Comparison of ENCODE assay signal across 1 cellular context in the genomic region with DNA sequence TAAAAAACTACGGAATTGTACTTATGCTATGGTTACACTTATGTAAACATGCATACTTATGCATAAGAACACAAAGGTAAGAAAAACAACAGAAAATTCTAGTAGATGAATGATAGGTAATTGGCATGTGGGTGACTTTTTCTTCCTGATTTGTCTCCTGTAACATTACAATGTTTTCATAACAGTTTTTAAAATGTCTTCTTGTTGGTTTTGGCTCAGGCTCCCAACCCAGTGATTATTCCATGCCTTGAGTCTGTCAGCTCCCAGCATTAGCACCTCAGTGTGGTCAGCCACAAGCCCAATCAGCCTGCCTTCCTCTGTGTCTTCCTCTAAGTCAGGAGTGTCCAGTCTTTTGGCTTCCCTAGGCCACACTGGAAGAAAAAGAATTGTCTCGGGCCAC.
A peak's percentile ranks its signal among the peaks of the same experiment; 100 is the strongest.
TF ChIP-seq lines count a peak whose summit lies in the region.

No MANE protein-coding gene starts in this region.

TF ChIP-seq in HEK293, 187 proteins besides CTCF, POLR2A, EP300 and RAD21 (continued from another document and continues in another):
- TF ChIP-seq YY1 (tag by site-specific recombination; IDR thresholded peaks at IDR 0.05) (no peak), ZNF292 (tag by site-specific recombination; IDR thresholded peaks at IDR 0.05; ENCODE audit: borderline replicate concordance, low read depth) (no peak), ZNF354C (tag by site-specific recombination; IDR thresholded peaks at IDR 0.05; ENCODE audit: borderline replicate concordance, low read depth) (no peak), ZNF416 (tag by site-specific recombination; IDR thresholded peaks at IDR 0.05) (no peak), ZNF629 (tag by site-specific recombination; IDR thresholded peaks at IDR 0.05) (no peak), IKZF3 (tag by site-specific recombination; IDR thresholded peaks at IDR 0.05) (no peak), ZBTB1 (tag by site-specific recombination; IDR thresholded peaks at IDR 0.05) (no peak), GFI1B (tag by site-specific recombination; IDR thresholded peaks at IDR 0.05) (no peak), ZNF558 (tag by site-specific recombination; IDR thresholded peaks at IDR 0.05) (no peak), ZNF776 (tag by site-specific recombination; IDR thresholded peaks at IDR 0.05; ENCODE audit: borderline replicate concordance) (no peak), ZNF350 (tag by site-specific recombination; IDR thresholded peaks at IDR 0.05) (no peak), ZNF621 (tag by site-specific recombination; IDR thresholded peaks at IDR 0.05) (no peak), ZBTB17 (tag by site-specific recombination; IDR thresholded peaks at IDR 0.05) (no peak; the same call in 1 of the 2 replicates), HOXC10 (CRISPR knock-in tag; IDR thresholded peaks at IDR 0.05) (no peak), ZNF544 (tag by site-specific recombination; IDR thresholded peaks at IDR 0.05) (no peak), ZFP37 (tag by site-specific recombination; IDR thresholded peaks at IDR 0.05) (no peak), ZNF521 (tag by site-specific recombination; IDR thresholded peaks at IDR 0.05) (no peak), HOXD13 (CRISPR knock-in tag; IDR thresholded peaks at IDR 0.05; ENCODE audit: borderline replicate concordance) (no peak), ZNF843 (tag by site-specific recombination; IDR thresholded peaks at IDR 0.05) (no peak), ZNF311 (tag by site-specific recombination; IDR thresholded peaks at IDR 0.05; ENCODE audit: borderline replicate concordance) (no peak), OVOL3 (tag by site-specific recombination; IDR thresholded peaks at IDR 0.05) (peak; percentile 94), ZNF394 (tag by site-specific recombination; IDR thresholded peaks at IDR 0.05; ENCODE audit: borderline replicate concordance) (no peak), ZNF514 (tag by site-specific recombination; IDR thresholded peaks at IDR 0.05) (no peak), ZNF585B (tag by site-specific recombination; IDR thresholded peaks at IDR 0.05) (no peak), ZNF768 (tag by site-specific recombination; IDR thresholded peaks at IDR 0.05) (no peak), ZNF548 (tag by site-specific recombination; IDR thresholded peaks at IDR 0.05) (no peak), ZNF266 (tag by site-specific recombination; IDR thresholded peaks at IDR 0.05; ENCODE audit: low read depth) (no peak), ZNF175 (tag by site-specific recombination; IDR thresholded peaks at IDR 0.05) (no peak), KLF16 (tag by site-specific recombination; IDR thresholded peaks at IDR 0.05) (no peak), ZNF600 (tag by site-specific recombination; IDR thresholded peaks at IDR 0.05) (0 out of 2 replicates have a peak, but pooled peaks have one; percentile 32), TRIM28 (IDR thresholded peaks at IDR 0.05; ENCODE audit: borderline replicate concordance, low read length) (no peak), ZNF571 (tag by site-specific recombination; IDR thresholded peaks at IDR 0.05) (no peak)
- TF ChIP-seq, protein P1, sequence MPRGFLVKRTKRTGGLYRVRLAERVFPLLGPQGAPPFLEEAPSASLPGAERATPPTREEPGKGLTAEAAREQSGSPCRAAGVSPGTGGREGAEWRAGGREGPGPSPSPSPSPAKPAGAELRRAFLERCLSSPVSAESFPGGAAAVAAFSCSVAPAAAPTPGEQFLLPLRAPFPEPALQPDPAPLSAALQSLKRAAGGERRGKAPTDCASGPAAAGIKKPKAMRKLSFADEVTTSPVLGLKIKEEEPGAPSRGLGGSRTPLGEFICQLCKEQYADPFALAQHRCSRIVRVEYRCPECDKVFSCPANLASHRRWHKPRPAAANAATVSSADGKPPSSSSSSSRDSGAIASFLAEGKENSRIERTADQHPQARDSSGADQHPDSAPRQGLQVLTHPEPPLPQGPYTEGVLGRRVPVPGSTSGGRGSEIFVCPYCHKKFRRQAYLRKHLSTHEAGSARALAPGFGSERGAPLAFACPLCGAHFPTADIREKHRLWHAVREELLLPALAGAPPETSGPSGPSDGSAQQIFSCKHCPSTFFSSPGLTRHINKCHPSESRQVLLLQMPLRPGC (tag by site-specific recombination; IDR thresholded peaks at IDR 0.05), result no peak
- TF ChIP-seq, protein P2, sequence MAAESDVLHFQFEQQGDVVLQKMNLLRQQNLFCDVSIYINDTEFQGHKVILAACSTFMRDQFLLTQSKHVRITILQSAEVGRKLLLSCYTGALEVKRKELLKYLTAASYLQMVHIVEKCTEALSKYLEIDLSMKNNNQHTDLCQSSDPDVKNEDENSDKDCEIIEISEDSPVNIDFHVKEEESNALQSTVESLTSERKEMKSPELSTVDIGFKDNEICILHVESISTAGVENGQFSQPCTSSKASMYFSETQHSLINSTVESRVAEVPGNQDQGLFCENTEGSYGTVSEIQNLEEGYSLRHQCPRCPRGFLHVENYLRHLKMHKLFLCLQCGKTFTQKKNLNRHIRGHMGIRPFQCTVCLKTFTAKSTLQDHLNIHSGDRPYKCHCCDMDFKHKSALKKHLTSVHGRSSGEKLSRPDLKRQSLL (tag by site-specific recombination; IDR thresholded peaks at IDR 0.05), result no peak
- TF ChIP-seq, protein P3, sequence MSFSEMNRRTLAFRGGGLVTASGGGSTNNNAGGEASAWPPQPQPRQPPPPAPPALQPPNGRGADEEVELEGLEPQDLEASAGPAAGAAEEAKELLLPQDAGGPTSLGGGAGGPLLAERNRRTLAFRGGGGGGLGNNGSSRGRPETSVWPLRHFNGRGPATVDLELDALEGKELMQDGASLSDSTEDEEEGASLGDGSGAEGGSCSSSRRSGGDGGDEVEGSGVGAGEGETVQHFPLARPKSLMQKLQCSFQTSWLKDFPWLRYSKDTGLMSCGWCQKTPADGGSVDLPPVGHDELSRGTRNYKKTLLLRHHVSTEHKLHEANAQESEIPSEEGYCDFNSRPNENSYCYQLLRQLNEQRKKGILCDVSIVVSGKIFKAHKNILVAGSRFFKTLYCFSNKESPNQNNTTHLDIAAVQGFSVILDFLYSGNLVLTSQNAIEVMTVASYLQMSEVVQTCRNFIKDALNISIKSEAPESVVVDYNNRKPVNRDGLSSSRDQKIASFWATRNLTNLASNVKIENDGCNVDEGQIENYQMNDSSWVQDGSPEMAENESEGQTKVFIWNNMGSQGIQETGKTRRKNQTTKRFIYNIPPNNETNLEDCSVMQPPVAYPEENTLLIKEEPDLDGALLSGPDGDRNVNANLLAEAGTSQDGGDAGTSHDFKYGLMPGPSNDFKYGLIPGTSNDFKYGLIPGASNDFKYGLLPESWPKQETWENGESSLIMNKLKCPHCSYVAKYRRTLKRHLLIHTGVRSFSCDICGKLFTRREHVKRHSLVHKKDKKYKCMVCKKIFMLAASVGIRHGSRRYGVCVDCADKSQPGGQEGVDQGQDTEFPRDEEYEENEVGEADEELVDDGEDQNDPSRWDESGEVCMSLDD (tag by site-specific recombination; IDR thresholded peaks at IDR 0.05), result no peak
- TF ChIP-seq, protein P4, sequence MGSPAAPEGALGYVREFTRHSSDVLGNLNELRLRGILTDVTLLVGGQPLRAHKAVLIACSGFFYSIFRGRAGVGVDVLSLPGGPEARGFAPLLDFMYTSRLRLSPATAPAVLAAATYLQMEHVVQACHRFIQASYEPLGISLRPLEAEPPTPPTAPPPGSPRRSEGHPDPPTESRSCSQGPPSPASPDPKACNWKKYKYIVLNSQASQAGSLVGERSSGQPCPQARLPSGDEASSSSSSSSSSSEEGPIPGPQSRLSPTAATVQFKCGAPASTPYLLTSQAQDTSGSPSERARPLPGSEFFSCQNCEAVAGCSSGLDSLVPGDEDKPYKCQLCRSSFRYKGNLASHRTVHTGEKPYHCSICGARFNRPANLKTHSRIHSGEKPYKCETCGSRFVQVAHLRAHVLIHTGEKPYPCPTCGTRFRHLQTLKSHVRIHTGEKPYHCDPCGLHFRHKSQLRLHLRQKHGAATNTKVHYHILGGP (tag by site-specific recombination; IDR thresholded peaks at IDR 0.05), result no peak
- TF ChIP-seq, protein P5, sequence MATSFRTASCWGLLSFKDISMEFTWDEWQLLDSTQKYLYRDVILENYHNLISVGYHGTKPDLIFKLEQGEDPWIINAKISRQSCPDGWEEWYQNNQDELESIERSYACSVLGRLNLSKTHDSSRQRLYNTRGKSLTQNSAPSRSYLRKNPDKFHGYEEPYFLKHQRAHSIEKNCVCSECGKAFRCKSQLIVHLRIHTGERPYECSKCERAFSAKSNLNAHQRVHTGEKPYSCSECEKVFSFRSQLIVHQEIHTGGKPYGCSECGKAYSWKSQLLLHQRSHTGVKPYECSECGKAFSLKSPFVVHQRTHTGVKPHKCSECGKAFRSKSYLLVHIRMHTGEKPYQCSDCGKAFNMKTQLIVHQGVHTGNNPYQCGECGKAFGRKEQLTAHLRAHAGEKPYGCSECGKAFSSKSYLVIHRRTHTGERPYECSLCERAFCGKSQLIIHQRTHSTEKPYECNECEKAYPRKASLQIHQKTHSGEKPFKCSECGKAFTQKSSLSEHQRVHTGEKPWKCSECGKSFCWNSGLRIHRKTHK (tag by site-specific recombination; IDR thresholded peaks at IDR 0.05), result no peak
- TF ChIP-seq, protein P6, sequence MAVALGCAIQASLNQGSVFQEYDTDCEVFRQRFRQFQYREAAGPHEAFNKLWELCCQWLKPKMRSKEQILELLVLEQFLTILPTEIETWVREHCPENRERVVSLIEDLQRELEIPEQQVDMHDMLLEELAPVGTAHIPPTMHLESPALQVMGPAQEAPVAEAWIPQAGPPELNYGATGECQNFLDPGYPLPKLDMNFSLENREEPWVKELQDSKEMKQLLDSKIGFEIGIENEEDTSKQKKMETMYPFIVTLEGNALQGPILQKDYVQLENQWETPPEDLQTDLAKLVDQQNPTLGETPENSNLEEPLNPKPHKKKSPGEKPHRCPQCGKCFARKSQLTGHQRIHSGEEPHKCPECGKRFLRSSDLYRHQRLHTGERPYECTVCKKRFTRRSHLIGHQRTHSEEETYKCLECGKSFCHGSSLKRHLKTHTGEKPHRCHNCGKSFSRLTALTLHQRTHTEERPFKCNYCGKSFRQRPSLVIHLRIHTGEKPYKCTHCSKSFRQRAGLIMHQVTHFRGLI (tag by site-specific recombination; IDR thresholded peaks at IDR 0.05), result peak; percentile 36; the same call in 1 of the 2 replicates
- TF ChIP-seq, protein P7, sequence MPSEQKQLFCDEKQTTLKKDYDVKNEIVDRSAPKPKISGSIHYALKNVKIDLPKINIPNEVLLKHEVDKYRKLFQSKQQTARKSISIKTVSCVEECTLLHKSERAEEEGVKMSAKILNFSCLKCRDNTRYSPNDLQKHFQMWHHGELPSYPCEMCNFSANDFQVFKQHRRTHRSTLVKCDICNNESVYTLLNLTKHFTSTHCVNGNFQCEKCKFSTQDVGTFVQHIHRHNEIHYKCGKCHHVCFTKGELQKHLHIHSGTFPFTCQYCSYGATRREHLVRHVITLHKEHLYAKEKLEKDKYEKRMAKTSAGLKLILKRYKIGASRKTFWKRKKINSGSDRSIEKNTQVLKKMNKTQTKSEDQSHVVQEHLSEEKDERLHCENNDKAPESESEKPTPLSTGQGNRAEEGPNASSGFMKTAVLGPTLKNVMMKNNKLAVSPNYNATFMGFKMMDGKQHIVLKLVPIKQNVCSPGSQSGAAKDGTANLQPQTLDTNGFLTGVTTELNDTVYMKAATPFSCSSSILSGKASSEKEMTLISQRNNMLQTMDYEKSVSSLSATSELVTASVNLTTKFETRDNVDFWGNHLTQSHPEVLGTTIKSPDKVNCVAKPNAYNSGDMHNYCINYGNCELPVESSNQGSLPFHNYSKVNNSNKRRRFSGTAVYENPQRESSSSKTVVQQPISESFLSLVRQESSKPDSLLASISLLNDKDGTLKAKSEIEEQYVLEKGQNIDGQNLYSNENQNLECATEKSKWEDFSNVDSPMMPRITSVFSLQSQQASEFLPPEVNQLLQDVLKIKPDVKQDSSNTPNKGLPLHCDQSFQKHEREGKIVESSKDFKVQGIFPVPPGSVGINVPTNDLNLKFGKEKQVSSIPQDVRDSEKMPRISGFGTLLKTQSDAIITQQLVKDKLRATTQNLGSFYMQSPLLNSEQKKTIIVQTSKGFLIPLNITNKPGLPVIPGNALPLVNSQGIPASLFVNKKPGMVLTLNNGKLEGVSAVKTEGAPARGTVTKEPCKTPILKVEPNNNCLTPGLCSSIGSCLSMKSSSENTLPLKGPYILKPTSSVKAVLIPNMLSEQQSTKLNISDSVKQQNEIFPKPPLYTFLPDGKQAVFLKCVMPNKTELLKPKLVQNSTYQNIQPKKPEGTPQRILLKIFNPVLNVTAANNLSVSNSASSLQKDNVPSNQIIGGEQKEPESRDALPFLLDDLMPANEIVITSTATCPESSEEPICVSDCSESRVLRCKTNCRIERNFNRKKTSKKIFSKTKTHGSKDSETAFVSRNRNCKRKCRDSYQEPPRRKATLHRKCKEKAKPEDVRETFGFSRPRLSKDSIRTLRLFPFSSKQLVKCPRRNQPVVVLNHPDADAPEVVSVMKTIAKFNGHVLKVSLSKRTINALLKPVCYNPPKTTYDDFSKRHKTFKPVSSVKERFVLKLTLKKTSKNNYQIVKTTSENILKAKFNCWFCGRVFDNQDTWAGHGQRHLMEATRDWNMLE (tag by site-specific recombination; conservative IDR thresholded peaks at IDR 0.05; ENCODE audit: low read depth), result no peak
- TF ChIP-seq, protein P8, sequence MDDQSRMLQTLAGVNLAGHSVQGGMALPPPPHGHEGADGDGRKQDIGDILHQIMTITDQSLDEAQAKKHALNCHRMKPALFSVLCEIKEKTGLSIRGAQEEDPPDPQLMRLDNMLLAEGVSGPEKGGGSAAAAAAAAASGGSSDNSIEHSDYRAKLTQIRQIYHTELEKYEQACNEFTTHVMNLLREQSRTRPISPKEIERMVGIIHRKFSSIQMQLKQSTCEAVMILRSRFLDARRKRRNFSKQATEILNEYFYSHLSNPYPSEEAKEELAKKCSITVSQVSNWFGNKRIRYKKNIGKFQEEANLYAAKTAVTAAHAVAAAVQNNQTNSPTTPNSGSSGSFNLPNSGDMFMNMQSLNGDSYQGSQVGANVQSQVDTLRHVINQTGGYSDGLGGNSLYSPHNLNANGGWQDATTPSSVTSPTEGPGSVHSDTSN (CRISPR knock-in tag; IDR thresholded peaks at IDR 0.05), result no peak
- TF ChIP-seq, protein P9, sequence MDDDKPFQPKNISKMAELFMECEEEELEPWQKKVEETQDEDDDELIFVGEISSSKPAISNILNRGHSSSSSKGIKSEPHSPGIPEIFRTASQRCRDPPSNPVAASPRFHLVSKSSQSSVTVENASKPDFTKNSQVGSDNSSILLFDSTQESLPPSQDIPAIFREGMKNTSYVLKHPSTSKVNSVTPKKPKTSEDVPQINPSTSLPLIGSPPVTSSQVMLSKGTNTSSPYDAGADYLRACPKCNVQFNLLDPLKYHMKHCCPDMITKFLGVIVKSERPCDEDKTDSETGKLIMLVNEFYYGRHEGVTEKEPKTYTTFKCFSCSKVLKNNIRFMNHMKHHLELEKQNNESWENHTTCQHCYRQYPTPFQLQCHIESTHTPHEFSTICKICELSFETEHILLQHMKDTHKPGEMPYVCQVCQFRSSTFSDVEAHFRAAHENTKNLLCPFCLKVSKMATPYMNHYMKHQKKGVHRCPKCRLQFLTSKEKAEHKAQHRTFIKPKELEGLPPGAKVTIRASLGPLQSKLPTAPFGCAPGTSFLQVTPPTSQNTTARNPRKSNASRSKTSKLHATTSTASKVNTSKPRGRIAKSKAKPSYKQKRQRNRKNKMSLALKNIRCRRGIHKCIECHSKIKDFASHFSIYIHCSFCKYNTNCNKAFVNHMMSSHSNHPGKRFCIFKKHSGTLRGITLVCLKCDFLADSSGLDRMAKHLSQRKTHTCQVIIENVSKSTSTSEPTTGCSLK (tag by site-specific recombination; IDR thresholded peaks at IDR 0.05), result no peak
